23 cellular contexts compared by ENCODE assay signal in genomic region chr2:61282104-61282590, GRCh38.
DNase-seq lines count a peak whose midpoint lies in the region; ATAC-seq and TF ChIP-seq lines count a peak whose summit lies in the region.
"Had no signal": no experiment of that assay in that cellular context is flagged by ENCODE, and none has a peak within 500 bp of the region (broad histone marks: within the 10 kb centered on the region; RNA-seq: fewer than 3 reads in every experiment).

No MANE protein-coding gene starts in this region.

- no peak for TF ChIP-seq POLR2A in prostate gland (IDR thresholded peaks at IDR 0.05)

- intact Hi-C loops in prostate gland (cut with DNase I): no loop called here

- peak; percentile 75 for DNase-seq in LNCaP clone FGC (ENCODE audit: low read depth)
- DNase-seq in prostate gland (ENCODE audit: low spot score): peak; percentile 12
- no peak for DNase-seq in Kasumi-1 (lab: John Stamatoyannopoulos, UW)
- no peak for DNase-seq in NCI-H187 treated with DMSO at 0.1 percent for 48 hours (lab: John Stamatoyannopoulos, UW)
- DNase-seq: 8988T; ACHN; BE2C; C1 segment of cervical spinal cord; CD4-positive, alpha-beta memory T cell; CD8-positive, alpha-beta memory T cell; COR-L47; DMS 273 treated with DMSO at 0.1 percent for 48 hours; DMS153; DMS53; DMS79; DND-41; EL; GDM1 had no signal

- H3K27me3 ChIP-seq in prostate gland (replicated peaks; ENCODE audit: insufficient read depth): no peaks in the 10 kb centered on the region
- H3K27me3 ChIP-seq: BE2C, BLaER1 had no signal

- H3K36me3 ChIP-seq in prostate gland: no peaks in the 10 kb centered on the region
- H3K36me3 ChIP-seq: BE2C had no signal

- no peaks in the 10 kb centered on the region for H3K9me3 ChIP-seq in prostate gland
- H3K9me3 ChIP-seq: BE2C, BLaER1 had no signal

- WGBS in prostate gland: 52% methylated on average over 6 of the region's 6 CpGs

- H3K4me1 ChIP-seq in prostate gland (replicated peaks): no peaks in the 10 kb centered on the region
- H3K4me1 ChIP-seq: BE2C, BLaER1 had no signal

- H3K27ac ChIP-seq in 22Rv1 (peak overlapping the region; percentile 62), VCaP (peak overlapping the region; percentile 81), prostate gland (no peak overlapping the region)
- H3K27ac ChIP-seq: BLaER1 had no signal

- no peak overlapping the region for H3K4me3 ChIP-seq in LNCaP clone FGC (ENCODE audit: low read depth, low read length)
- no peak overlapping the region for H3K4me3 ChIP-seq in prostate gland
- H3K4me3 ChIP-seq: BLaER1, GM12878 had no signal

- no peak for ATAC-seq in GM19463 (IDR thresholded peaks at IDR 0.05; ENCODE audit: unreplicated experiment)
- ATAC-seq: GM12878 had no signal

- no peak for TF ChIP-seq CTCF in 22Rv1 (IDR thresholded peaks at IDR 0.05)
- TF ChIP-seq CTCF in LNCaP clone FGC (IDR thresholded peaks at IDR 0.05; ENCODE audit: control insufficient read depth, extremely low read depth, insufficient read depth): no peak
- TF ChIP-seq CTCF in VCaP (conservative IDR thresholded peaks at IDR 0.05): no peak
- no peak for TF ChIP-seq CTCF in prostate gland (IDR thresholded peaks at IDR 0.05)

Comparison
In these comparisons a context has a peak if more than half of its experiments do, and no peak if none do; other contexts are left out.
1. H3K27ac ChIP-seq: peak in 22Rv1 (single experiment) and VCaP (single experiment); none in prostate gland (0 of 2).
2. DNase-seq: peak in LNCaP clone FGC (single experiment) and prostate gland (single experiment); none in Kasumi-1 (0 of 2) and NCI-H187 treated with DMSO at 0.1 percent for 48 hours (single experiment).